ENCODE assay signal across 40 cellular contexts in the genomic region with DNA sequence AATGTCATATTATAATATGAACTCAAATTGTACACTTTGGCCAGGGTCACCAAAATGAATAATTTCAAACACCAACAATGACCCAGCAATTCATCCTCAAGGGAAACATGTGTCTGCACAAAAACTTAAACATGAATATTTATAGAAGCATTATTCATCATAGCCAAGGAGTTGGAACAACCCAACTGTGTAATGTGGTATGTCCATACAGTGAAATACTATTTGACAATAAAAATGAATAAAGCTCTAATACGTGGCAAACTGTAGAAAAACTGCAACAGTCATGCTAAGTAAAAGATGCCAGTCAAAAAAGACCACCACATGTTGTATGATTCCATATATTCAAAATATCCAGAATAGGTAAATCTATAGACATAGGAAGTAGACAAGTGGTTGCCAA.
"Had no signal": no experiment of that assay in that cellular context is flagged by ENCODE, and none has a peak within 500 bp of the region (broad histone marks: within the 10 kb centered on the region; RNA-seq: fewer than 3 reads in every experiment).

No MANE protein-coding gene starts in this region.

- DNase-seq: activated CD4-positive, alpha-beta memory T cell treated with anti-CD3 and anti-CD28 coated beads, Interleukin-2, amount 10 ng/mL, durations not matched to agents 7 days and 5 days; activated CD4-positive, alpha-beta T cell treated with anti-CD3 and anti-CD28 coated beads for 1 hour; activated CD4-positive, alpha-beta T cell treated with anti-CD3 and anti-CD28 coated beads for 48 hours; activated CD4-positive, CD25-positive, alpha-beta regulatory T cell; activated CD8-positive, alpha-beta memory T cell treated with anti-CD3 and anti-CD28 coated beads for 24 hours; activated CD8-positive, alpha-beta memory T cell treated with anti-CD3 and anti-CD28 coated beads, Interleukin-2, amount 10 ng/mL, durations not matched to agents 7 days and 5 days; activated CD8-positive, alpha-beta memory T cell treated with anti-CD3 and anti-CD28 coated beads, Interleukin-2, amount 50 U/mL, for 48 hours; activated effector memory CD4-positive, alpha-beta T cell treated with Interleukin-2 at 50 U/mL for 16 hours; activated naive CD4-positive, alpha-beta T cell treated with anti-CD3 and anti-CD28 coated beads, Interleukin-2, amount 50 U/mL, for 16 hours; activated naive CD8-positive, alpha-beta T cell treated with anti-CD3 and anti-CD28 coated beads for 36 hours; activated T-cell treated with anti-CD3 and anti-CD28 coated beads, Interleukin-2, amount 50 U/mL, for 48 hours; amniotic stem cell; aorta; Kasumi-1; KBM-7; MG63; MV-4-11; NCI-H1092 treated with DMSO at 0.1 percent for 48 hours; NCI-H1417; NCI-H146; NCI-H187 treated with DMSO at 0.1 percent for 48 hours; NCI-H2081; NCI-H2171 treated with DMSO at 0.1 percent for 48 hours; NCI-H226; NCI-H446 treated with DMSO at 0.1 percent for 48 hours; NCI-H524; NCI-H69; NCI-H82; PC-3; Peyer's patch; RPMI8226; SHP77 treated with DMSO at 0.1 percent for 48 hours; SW 1271; T-helper 1 cell; T-helper 2 cell; T-helper 9 cell had no signal

- H3K27ac Mint-ChIP-seq: activated CD4-positive, alpha-beta memory T cell treated with anti-CD3 and anti-CD28 coated beads, Interleukin-2, amount 10 ng/mL, durations not matched to agents 7 days and 5 days; activated CD8-positive, alpha-beta memory T cell treated with anti-CD3 and anti-CD28 coated beads, Interleukin-2, amount 10 ng/mL, durations not matched to agents 7 days and 5 days; activated naive CD8-positive, alpha-beta T cell treated with anti-CD3 and anti-CD28 coated beads for 36 hours had no signal

- H3K9me3 ChIP-seq: MG63, Peyer's patch, SJSA1 had no signal

- H3K4me3 Mint-ChIP-seq: activated CD4-positive, alpha-beta memory T cell treated with anti-CD3 and anti-CD28 coated beads, Interleukin-2, amount 10 ng/mL, durations not matched to agents 7 days and 5 days; activated CD8-positive, alpha-beta memory T cell treated with anti-CD3 and anti-CD28 coated beads, Interleukin-2, amount 10 ng/mL, durations not matched to agents 7 days and 5 days; activated naive CD8-positive, alpha-beta T cell treated with anti-CD3 and anti-CD28 coated beads for 36 hours; central memory CD8-positive, alpha-beta T cell had no signal

- ATAC-seq: activated CD8-positive, alpha-beta memory T cell treated with anti-CD3 and anti-CD28 coated beads, Interleukin-2, amount 10 ng/mL, durations not matched to agents 7 days and 5 days; PC-3 had no signal

- H3K27ac ChIP-seq: cardiac muscle cell, SJSA1, VCaP had no signal

- H3K9me3 Mint-ChIP-seq: activated CD4-positive, alpha-beta memory T cell treated with anti-CD3 and anti-CD28 coated beads, Interleukin-2, amount 10 ng/mL, durations not matched to agents 7 days and 5 days; activated naive CD8-positive, alpha-beta T cell treated with anti-CD3 and anti-CD28 coated beads for 36 hours; central memory CD8-positive, alpha-beta T cell had no signal

- H3K27me3 Mint-ChIP-seq: activated naive CD8-positive, alpha-beta T cell treated with anti-CD3 and anti-CD28 coated beads for 36 hours; central memory CD8-positive, alpha-beta T cell had no signal

- H3K4me1 Mint-ChIP-seq: activated naive CD8-positive, alpha-beta T cell treated with anti-CD3 and anti-CD28 coated beads for 36 hours; central memory CD8-positive, alpha-beta T cell had no signal

- H3K27me3 ChIP-seq: cardiac muscle cell, MG63, Peyer's patch, SJSA1 had no signal

- H3K4me3 ChIP-seq: cardiac muscle cell, MG63, Peyer's patch, SJSA1 had no signal

- H3K36me3 Mint-ChIP-seq: activated CD8-positive, alpha-beta memory T cell treated with anti-CD3 and anti-CD28 coated beads, Interleukin-2, amount 10 ng/mL, durations not matched to agents 7 days and 5 days; activated naive CD8-positive, alpha-beta T cell treated with anti-CD3 and anti-CD28 coated beads for 36 hours had no signal
